In the genomic region with DNA sequence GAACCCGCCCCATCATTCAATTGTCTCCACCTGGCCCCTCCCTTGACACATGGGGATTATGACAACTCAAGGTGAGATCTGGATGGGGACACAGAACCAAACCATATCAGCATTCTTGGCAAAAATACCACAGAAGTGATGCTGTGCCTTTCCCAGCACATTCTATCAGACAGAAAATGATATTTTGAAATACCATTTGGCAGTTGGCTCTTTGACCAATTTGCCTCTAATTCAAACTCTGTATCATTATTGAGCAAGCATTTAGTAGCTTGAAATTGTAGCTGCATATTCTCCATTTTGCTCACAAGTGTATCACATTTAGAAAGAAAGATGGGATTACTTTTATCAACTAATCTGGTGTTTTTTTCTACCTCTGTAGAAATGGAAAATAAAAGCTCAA, we compare ENCODE assay signal across 21 cellular contexts.
"Had no signal": no experiment of that assay in that cellular context is flagged by ENCODE, and none has a peak within 500 bp of the region (broad histone marks: within the 10 kb centered on the region; RNA-seq: fewer than 3 reads in every experiment).

No MANE protein-coding gene starts in this region.

- H3K4me3 ChIP-seq: colonic mucosa, esophagus squamous epithelium, lower lobe of right lung, pancreas, right lobe of liver, suprapubic skin, transverse colon, upper lobe of right lung, uterus had no signal

- H3K27ac ChIP-seq: colonic mucosa, lower lobe of right lung, pancreas, right lobe of liver, suprapubic skin, transverse colon, upper lobe of right lung, uterus had no signal

- H3K4me1 ChIP-seq: colonic mucosa, lower lobe of right lung, pancreas, suprapubic skin, transverse colon, upper lobe of right lung, uterus had no signal

- H3K9me3 ChIP-seq: colonic mucosa, lower lobe of right lung, pancreas, uterus had no signal

- H3K27me3 ChIP-seq: colonic mucosa, esophagus squamous epithelium, pancreas, right lobe of liver, suprapubic skin, transverse colon, upper lobe of right lung, uterus had no signal

- DNase-seq: colonic mucosa; effector CD8-positive, alpha-beta T cell; esophagus squamous epithelium; head of caudate nucleus; left ventricle myocardium superior; lower lobe of right lung; natural killer cell; occipital lobe; pancreas; retina; right lobe of liver; small intestine; stimulated activated CD4-positive, alpha-beta T cell treated with anti-CD3 and anti-CD28 coated beads, Interleukin-15, amount 100 ng/mL, for 24 hours; stimulated activated CD4-positive, alpha-beta T cell treated with anti-CD3 and anti-CD28 coated beads, Interleukin-4, amount 100 ng/mL, for 1 hour; stimulated activated CD8-positive, alpha-beta memory T cell treated with anti-CD3 and anti-CD28 coated beads, Interleukin-4, amount 100 ng/mL, for 48 hours; stimulated activated naive CD4-positive, alpha-beta T cell; stimulated activated naive CD8-positive, alpha-beta T cell treated with anti-CD3 and anti-CD28 coated beads, Interleukin-15, amount 100 ng/mL, for 72 hours; transverse colon; upper lobe of right lung; uterus had no signal

- H3K36me3 ChIP-seq: colonic mucosa, esophagus squamous epithelium, lower lobe of right lung, pancreas, right lobe of liver, suprapubic skin, transverse colon, upper lobe of right lung, uterus had no signal
